25 cellular contexts compared by ENCODE assay signal in genomic region chr7:128243273-128243672, GRCh38. TPM values are rescaled to one million over a fixed set of nuclear protein-coding genes. Genes with fewer than 3 reads are reported as not detected.
"Had no signal": no experiment of that assay in that cellular context is flagged by ENCODE, and none has a peak within 500 bp of the region (broad histone marks: within the 10 kb centered on the region; RNA-seq: fewer than 3 reads in every experiment).

No MANE protein-coding gene starts in this region.

- H3K4me3 Mint-ChIP-seq: dendritic cell treated with granulocyte-macrophage colony-stimulating factor and Interleukin-4, amounts not matched to agents 40 ng/mL and 50 ng/mL, for 4 days; mesothelial cell of epicardium had no signal

- DNase-seq: colonic mucosa; cortex of kidney; effector CD8-positive, alpha-beta T cell; erythroblast; esophagus squamous epithelium; foreskin fibroblast; foreskin melanocyte; gastrocnemius medialis; glutamatergic neuron; head of caudate nucleus; heart right ventricle; hippocampal formation; left cardiac atrium; left lung; left ventricle myocardium superior; lower lobe of right lung; mesenchymal stem cell had no signal

- H3K4me1 Mint-ChIP-seq: mesothelial cell of epicardium had no signal

- H3K27ac Mint-ChIP-seq: dendritic cell treated with granulocyte-macrophage colony-stimulating factor and Interleukin-4, amounts not matched to agents 40 ng/mL and 50 ng/mL, for 4 days; mesothelial cell of epicardium had no signal

- H3K36me3 Mint-ChIP-seq: mesothelial cell of epicardium had no signal

RNA-seq across cellular contexts. Expression of gene LEP, which starts 2.2 kb away (rescaled TPM):
- total RNA-seq: dermis microvascular lymphatic vessel endothelial cell, esophagus squamous epithelium, glomerular endothelial cell, kidney epithelial cell, lower lobe of right lung, lung microvascular endothelial cell, mesothelial cell of epicardium, mononuclear cell, mucosa of gallbladder had no signal
